In genomic region chr1:177744906-177745305, GRCh38 we compare ENCODE assay signal across 4 cellular contexts.
"Had no signal": no experiment of that assay in that cellular context is flagged by ENCODE, and none has a peak within 500 bp of the region (broad histone marks: within the 10 kb centered on the region; RNA-seq: fewer than 3 reads in every experiment).

No MANE protein-coding gene starts in this region.

- H3K4me2 ChIP-seq: GM23338 had no signal

- H3K4me3 ChIP-seq: GM23338 had no signal

- H3K27ac ChIP-seq: HL-60 had no signal

- DNase-seq: H9, HCEC 1CT had no signal

- H2AFZ ChIP-seq: GM23338 had no signal
